15 cellular contexts compared by ENCODE assay signal in the genomic region with DNA sequence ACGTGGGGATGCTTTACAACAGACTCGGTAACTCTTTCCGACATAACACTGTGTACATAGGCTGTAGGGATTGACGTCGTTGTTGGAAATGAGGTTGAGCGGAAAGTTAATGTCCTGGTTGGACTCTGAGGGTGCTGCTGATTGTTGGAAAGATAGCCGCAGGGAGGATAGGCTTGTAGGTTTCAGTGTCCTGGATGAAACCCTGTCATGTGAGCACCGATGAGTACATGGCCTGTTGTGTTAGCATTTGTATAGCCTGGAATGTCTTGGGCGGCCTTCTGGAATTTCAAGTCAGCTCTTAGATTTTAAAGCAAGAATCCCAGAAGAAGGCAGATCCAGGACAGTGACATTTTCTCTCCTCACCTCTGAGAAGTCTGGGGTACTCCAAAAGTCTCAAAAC.
DNase-seq lines count a peak whose midpoint lies in the region; ATAC-seq, FAIRE-seq and TF ChIP-seq lines count a peak whose summit lies in the region.
"Had no signal": no experiment of that assay in that cellular context is flagged by ENCODE, and none has a peak within 500 bp of the region (broad histone marks: within the 10 kb centered on the region; RNA-seq: fewer than 3 reads in every experiment).

No MANE protein-coding gene starts in this region.

- H3K9me3 Mint-ChIP-seq in GM23338 = peaks cover 11% of the 10 kb centered on the region; the same call in 2 of the 3 replicates
- H3K9me3 Mint-ChIP-seq in astrocyte (ENCODE audit: unreplicated experiment) = no peaks in the 10 kb centered on the region
- H3K9me3 Mint-ChIP-seq: activated T-cell treated with anti-CD3 and anti-CD28 coated beads, Interleukin-2, amount 50 U/mL, for 4 hours; T-helper 2 cell treated with Interferon-gamma antibody and Interleukin-4, amounts not matched to agents 5 μg/mL and 100 μg/mL, for 36 hours had no signal

- TF ChIP-seq CTCF in GM23338 (conservative IDR thresholded peaks at IDR 0.05; ENCODE audit: low read depth in 2 of 2) = no peak
- no peak for TF ChIP-seq CTCF in astrocyte (IDR thresholded peaks at IDR 0.05; ENCODE audit: insufficient read depth, low read depth, low read length)
- TF ChIP-seq CTCF in psoas muscle (IDR thresholded peaks at IDR 0.05) = no peak

- H3K36me3 Mint-ChIP-seq in GM23338 (ENCODE audit: low read depth) (peaks cover 18% of the 10 kb centered on the region), astrocyte (ENCODE audit: low read depth, unreplicated experiment) (peaks cover 5% of the 10 kb centered on the region)

- H3K27me3 ChIP-seq in GM23338 (ENCODE audit: insufficient read depth) (no peaks in the 10 kb centered on the region), astrocyte (ENCODE audit: insufficient read depth, low read length) (no peaks in the 10 kb centered on the region), iPS-20b (ENCODE audit: insufficient read depth, low read length) (no peaks in the 10 kb centered on the region), psoas muscle (ENCODE audit: insufficient read depth in 3 of 3, low read length in 2 of 3) (no peaks in the 10 kb centered on the region)
- H3K27me3 ChIP-seq: BE2C, MG63 had no signal

- H3K4me1 ChIP-seq in GM23338 (ENCODE audit: insufficient read depth) = peaks cover 25% of the 10 kb centered on the region
- no peaks in the 10 kb centered on the region for H3K4me1 ChIP-seq in astrocyte (ENCODE audit: insufficient read depth, low read length)
- H3K4me1 ChIP-seq in iPS-20b (ENCODE audit: insufficient read depth, low read length) = peaks cover 22% of the 10 kb centered on the region
- H3K4me1 ChIP-seq in psoas muscle = peaks cover 50% of the 10 kb centered on the region
- H3K4me1 ChIP-seq: BE2C had no signal

- H3K27ac Mint-ChIP-seq in GM23338 = peak overlapping the region; percentile 91
- H3K27ac Mint-ChIP-seq in astrocyte (ENCODE audit: unreplicated experiment) = peak overlapping the region; percentile 72
- H3K27ac Mint-ChIP-seq: T-helper 2 cell treated with Interferon-gamma antibody and Interleukin-4, amounts not matched to agents 5 μg/mL and 100 μg/mL, for 36 hours had no signal

- H3K9ac ChIP-seq in astrocyte (ENCODE audit: low read length) (no peak overlapping the region), iPS-20b (ENCODE audit: low read depth, low read length) (peak overlapping the region; percentile 44; the same call in 1 of the 2 replicates)

- DNase-seq in GM23338 (ENCODE audit: low spot score) = peak; percentile 92
- no peak for DNase-seq in astrocyte (ENCODE audit: low read depth)
- DNase-seq in psoas muscle = no peak
- no peak for DNase-seq in SW 1271 (lab: John Stamatoyannopoulos, UW)
- DNase-seq in SIG-M5 (lab: John Stamatoyannopoulos, UW) = no peak
- DNase-seq in activated CD4-positive, alpha-beta T cell treated with anti-CD3 and anti-CD28 coated beads, Interleukin-2, amount 50 U/mL, for 1 hour = no peak
- DNase-seq: activated T-cell treated with anti-CD3 and anti-CD28 coated beads, Interleukin-2, amount 50 U/mL, for 4 hours; anterior cingulate cortex; BE2C; DMS79 treated with DMSO at 0.1 percent for 48 hours; MG63; stimulated activated CD4-positive, alpha-beta T cell treated with anti-CD3 and anti-CD28 coated beads, Interleukin-15, amount 100 ng/mL, for 24 hours had no signal

- FAIRE-seq in astrocyte (lab: Jason Lieb, UNC) = no peak

- H3K4me3 ChIP-seq in GM23338 = peak overlapping the region; percentile 42
- H3K4me3 ChIP-seq in astrocyte (ENCODE audit: insufficient read depth, low read depth, low read length) = no peak overlapping the region
- H3K4me3 ChIP-seq in iPS-20b (ENCODE audit: low read length) = peak overlapping the region; percentile 55
- H3K4me3 ChIP-seq in psoas muscle = no peak overlapping the region
- H3K4me3 ChIP-seq: MG63 had no signal

- 37 to 41% (median 40%) methylated on average over 9 of the region's 9 CpGs for WGBS in psoas muscle, 3 donors

- peaks cover 4% of the 10 kb centered on the region; the same call in 1 of the 2 replicates for H3F3A ChIP-seq in GM23338 (replicated peaks; ENCODE audit: low read depth)

- H4K20me1 ChIP-seq in GM23338 (replicated peaks; ENCODE audit: insufficient read depth) (no peaks in the 10 kb centered on the region), astrocyte (ENCODE audit: insufficient read depth, low read length) (no peaks in the 10 kb centered on the region)

- H2AFZ ChIP-seq in GM23338 (no peak overlapping the region), astrocyte (ENCODE audit: low read depth, low read length) (no peak overlapping the region)

- intact Hi-C loops in psoas muscle (cut with DNase I) = loop anchor here (5.0 kb wide), 1 partner anchor 99 kb away; no protein-coding TSS in a partner anchor

- H3K36me3 ChIP-seq in GM23338 (ENCODE audit: insufficient read depth) (no peaks in the 10 kb centered on the region), astrocyte (ENCODE audit: insufficient read depth, low read length) (no peaks in the 10 kb centered on the region), iPS-20b (ENCODE audit: insufficient read depth, low read depth, low read length) (peaks cover 5% of the 10 kb centered on the region; the same call in 1 of the 2 replicates), psoas muscle (ENCODE audit: insufficient read depth in 1 of 2, low read depth in 1 of 2) (peaks cover 0 to 1% of the 10 kb centered on the region in 2 donors)
- H3K36me3 ChIP-seq: BE2C, MG63 had no signal

- peak overlapping the region; percentile 96 for H3K27ac ChIP-seq in GM23338 (ENCODE audit: low read depth)
- H3K27ac ChIP-seq in astrocyte (ENCODE audit: low read depth, low read length) = no peak overlapping the region
- H3K27ac ChIP-seq in iPS-20b (ENCODE audit: low read length) = peak overlapping the region; percentile 70
- H3K27ac ChIP-seq in psoas muscle = peak overlapping the region; percentile 73

- ATAC-seq in GM23338 (peak; percentile 94), psoas muscle (peak; percentile 79 to 88 (median 82)), HG03571 (IDR thresholded peaks at IDR 0.05; ENCODE audit: unreplicated experiment) (no peak)
- ATAC-seq: activated T-cell treated with anti-CD3 and anti-CD28 coated beads, Interleukin-2, amount 50 U/mL, for 4 hours had no signal

- H3K4me1 Mint-ChIP-seq in GM23338 (peaks cover 31% of the 10 kb centered on the region), astrocyte (ENCODE audit: low read depth, unreplicated experiment) (peaks cover 8% of the 10 kb centered on the region)

- H3K4me3 Mint-ChIP-seq in GM23338 (peak overlapping the region; percentile 58), astrocyte (ENCODE audit: unreplicated experiment) (peak overlapping the region; percentile 61)
- H3K4me3 Mint-ChIP-seq: activated T-cell treated with anti-CD3 and anti-CD28 coated beads, Interleukin-2, amount 50 U/mL, for 4 hours; T-helper 2 cell treated with Interferon-gamma antibody and Interleukin-4, amounts not matched to agents 5 μg/mL and 100 μg/mL, for 36 hours had no signal

- peaks cover 4% of the 10 kb centered on the region for H3K27me3 Mint-ChIP-seq in GM23338 (ENCODE audit: insufficient read depth, low read depth, poor library complexity)
- H3K27me3 Mint-ChIP-seq in astrocyte (ENCODE audit: low read depth, unreplicated experiment) = no peaks in the 10 kb centered on the region

- H3K9me2 ChIP-seq in GM23338 (ENCODE audit: insufficient read depth) = no peaks in the 10 kb centered on the region

- H3K79me2 ChIP-seq in GM23338 (replicated peaks; ENCODE audit: insufficient read depth) = no peaks in the 10 kb centered on the region
- no peaks in the 10 kb centered on the region for H3K79me2 ChIP-seq in astrocyte (ENCODE audit: insufficient read depth, low read length)

- H3K4me2 ChIP-seq in GM23338 (peak overlapping the region; percentile 75), astrocyte (ENCODE audit: low read length) (no peak overlapping the region)

- H3K9me3 ChIP-seq in astrocyte (ENCODE audit: insufficient read depth, low read depth, low read length) (no peaks in the 10 kb centered on the region), iPS-20b (ENCODE audit: insufficient read depth, low read depth, low read length) (no peaks in the 10 kb centered on the region), psoas muscle (no peaks in the 10 kb centered on the region)
- H3K9me3 ChIP-seq: BE2C, MG63 had no signal

TF ChIP-seq in GM23338, 12 proteins besides CTCF, POLR2A, EP300 and RAD21 (continues in another document):
- peak; percentile 6; the same call in 1 of the 2 replicates for TF ChIP-seq NANOG (IDR thresholded peaks at IDR 0.05; ENCODE audit: borderline replicate concordance)
- TF ChIP-seq EZH2phosphoT487 (IDR thresholded peaks at IDR 0.05; ENCODE audit: unreplicated experiment) = no peak

Comparison
In these comparisons a context has a peak if more than half of its experiments do, and no peak if none do; other contexts are left out.
1. H3K4me3 ChIP-seq: peak in GM23338 (single experiment) and iPS-20b (single experiment); none in astrocyte (single experiment) and psoas muscle (single experiment).